ENCODE assay signal across 8 cellular contexts in the genomic region with DNA sequence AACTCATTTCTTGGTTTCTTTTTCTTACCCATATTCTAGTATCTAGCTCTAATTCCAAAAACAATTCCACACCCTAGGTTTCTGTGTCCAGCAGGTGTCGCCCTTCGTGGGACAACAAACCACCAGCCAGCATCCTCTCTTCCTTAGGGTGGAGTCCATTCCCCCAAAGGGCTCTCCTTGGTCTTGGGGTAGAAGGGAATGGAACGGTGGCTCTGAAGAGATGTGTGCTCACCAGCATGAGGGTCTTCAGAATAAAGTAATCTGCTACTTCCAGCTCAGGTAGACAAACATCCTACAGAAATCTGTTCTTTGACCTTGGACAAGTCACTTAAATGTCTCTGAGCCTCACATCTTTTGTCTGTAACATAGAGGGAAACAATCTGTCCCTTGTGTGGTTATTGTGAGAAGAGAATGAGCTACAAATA. TPM values are rescaled to one million over a fixed set of nuclear protein-coding genes. Genes with fewer than 3 reads are reported as not detected.
A peak's percentile ranks its signal among the peaks of the same experiment; 100 is the strongest.
DNase-seq lines count a peak whose midpoint lies in the region; ATAC-seq and TF ChIP-seq lines count a peak whose summit lies in the region.

No MANE protein-coding gene starts in this region.

- H3K27me3 Mint-ChIP-seq in CD8-positive, alpha-beta T cell (ENCODE audit: low read depth), result no peaks in the 10 kb centered on the region
- peaks cover 7% of the 10 kb centered on the region for H3K27me3 Mint-ChIP-seq in neural progenitor cell (ENCODE audit: insufficient read depth, low read depth)

- no peak overlapping the region for H2AFZ ChIP-seq in neural progenitor cell (replicated peaks)

- no peaks in the 10 kb centered on the region for H3K36me3 ChIP-seq in CD8-positive, alpha-beta T cell (ENCODE audit: insufficient read depth, low read length)
- H3K36me3 ChIP-seq in Panc1 (ENCODE audit: control insufficient read depth, insufficient read depth, low read length) (no peaks in the 10 kb centered on the region), neural progenitor cell (no peaks in the 10 kb centered on the region)

- H3K4me2 ChIP-seq in neural progenitor cell, result no peak overlapping the region

- CTCF ChIA-PET in CD8-positive, alpha-beta T cell (lab: Charles Lee), result interaction anchor here (0.7 to 14.5 kb wide), 39 partner anchors 8 to 283 kb away, joined by 3 to 326 read pairs (median 7); a partner anchor contains a TSS
- CTCF ChIA-PET in Panc1 (lab: Charles Lee), result interaction anchor here (0.5 to 1.5 kb wide), 11 partner anchors 10 to 323 kb away, joined by 3 to 20 read pairs (median 3); no protein-coding TSS in a partner anchor

- ATAC-seq in CD8-positive, alpha-beta T cell, result peak; percentile 61
- ATAC-seq in Panc1, result peak; percentile 83
- no peak for ATAC-seq in GM18520 (IDR thresholded peaks at IDR 0.05; ENCODE audit: unreplicated experiment)

- peak; percentile 50 to 87 (median 74) for DNase-seq in CD8-positive, alpha-beta T cell
- DNase-seq in HS-5 (ENCODE audit: low read depth), result peak; percentile 51
- DNase-seq in Panc1 (ENCODE audit: low read depth, low spot score), result peak; percentile 48
- DNase-seq in activated T-cell treated with anti-CD3 and anti-CD28 coated beads, Interleukin-2, amount 50 U/mL, for 48 hours, result peak; percentile 84 to 88
- peak; percentile 85 for DNase-seq in fibroblast of peridontal ligament (ENCODE audit: extremely low read depth)
- peak; percentile 80 for DNase-seq in neural progenitor cell (ENCODE audit: low spot score)
- peak in 37 of 49 donors; percentile 12 to 77 (median 50) for DNase-seq in substantia nigra (lab: John Stamatoyannopoulos, UW)

- POLR2A ChIA-PET in CD8-positive, alpha-beta T cell (lab: Charles Lee), result interaction anchor here (0.7 to 2.8 kb wide), 13 partner anchors 9 to 90 kb away, joined by 3 to 32 read pairs (median 4); a partner anchor contains a TSS
- POLR2A ChIA-PET in Panc1 (lab: Charles Lee), result interaction anchor here (1.7 kb wide), 1 partner anchor 38 kb away, joined by 11 read pairs; no protein-coding TSS in a partner anchor

- no peak overlapping the region for H3K4me3 Mint-ChIP-seq in CD8-positive, alpha-beta T cell
- H3K4me3 Mint-ChIP-seq in neural progenitor cell, result no peak overlapping the region

- no peaks in the 10 kb centered on the region for H3K27me3 ChIP-seq in CD8-positive, alpha-beta T cell (ENCODE audit: insufficient read depth, low read length)
- H3K27me3 ChIP-seq in Panc1 (ENCODE audit: control insufficient read depth, insufficient read depth, low read length) (peaks cover 2% of the 10 kb centered on the region; the same call in 1 of the 2 replicates), neural progenitor cell (peaks cover 26% of the 10 kb centered on the region)

- no peak overlapping the region for H3K4me3 ChIP-seq in CD8-positive, alpha-beta T cell (ENCODE audit: low read depth, low read length)
- H3K4me3 ChIP-seq in Panc1 (ENCODE audit: low read depth in 2 of 2, low read length in 2 of 2), result no peak overlapping the region
- no peak overlapping the region for H3K4me3 ChIP-seq in neural progenitor cell

- H3K9me3 ChIP-seq in CD8-positive, alpha-beta T cell (ENCODE audit: low read length), result no peaks in the 10 kb centered on the region
- no peaks in the 10 kb centered on the region for H3K9me3 ChIP-seq in Panc1 (ENCODE audit: control insufficient read depth, insufficient read depth, low read depth, low read length)
- no peaks in the 10 kb centered on the region for H3K9me3 ChIP-seq in neural progenitor cell (ENCODE audit: low read depth)

- no peaks in the 10 kb centered on the region for H4K20me1 ChIP-seq in neural progenitor cell (ENCODE audit: low read depth)

- no peaks in the 10 kb centered on the region for H3F3A ChIP-seq in neural progenitor cell (ENCODE audit: low read depth)

- H3K4me1 Mint-ChIP-seq in CD8-positive, alpha-beta T cell (ENCODE audit: low read depth), result peaks cover 5% of the 10 kb centered on the region
- H3K4me1 Mint-ChIP-seq in neural progenitor cell, result no peaks in the 10 kb centered on the region

- H3K36me3 Mint-ChIP-seq in CD8-positive, alpha-beta T cell, result peaks cover 33% of the 10 kb centered on the region
- H3K36me3 Mint-ChIP-seq in neural progenitor cell, result no peaks in the 10 kb centered on the region

- no peaks in the 10 kb centered on the region for H3K9me3 Mint-ChIP-seq in CD8-positive, alpha-beta T cell
- no peaks in the 10 kb centered on the region for H3K9me3 Mint-ChIP-seq in neural progenitor cell

- no TSS peak for BruUV-seq in Panc1 (replicated peaks; lab: Mats Ljungman, UMichigan)

- peak; percentile 72 for TF ChIP-seq CTCF in CD8-positive, alpha-beta T cell (IDR thresholded peaks at IDR 0.05)
- peak; percentile 89 for TF ChIP-seq CTCF in Panc1 (IDR thresholded peaks at IDR 0.05)
- TF ChIP-seq CTCF in neural progenitor cell (IDR thresholded peaks at IDR 0.05), result peak; percentile 90

- in situ Hi-C loops in Panc1 (cut with HindIII; ENCODE audit: low pct_unique_long_range_greater_than_20kb, low sequenced_read_pairs), result no loop called here

- intact Hi-C loops in CD8-positive, alpha-beta T cell (cut with DNase I, micrococcal nuclease), result loop anchor here (1.0 kb wide), 7 partner anchors 14 to 51 kb away; a partner anchor contains a TSS
- intact Hi-C loops in Panc1 (cut with micrococcal nuclease; ENCODE audit: unreplicated experiment), result loop anchor here (2.0 kb wide), 1 partner anchor 51 kb away; no protein-coding TSS in a partner anchor

- no peak overlapping the region for H3K9ac ChIP-seq in neural progenitor cell

- no peak overlapping the region for H3K27ac ChIP-seq in CD8-positive, alpha-beta T cell (ENCODE audit: low read depth, low read length)
- no peak overlapping the region for H3K27ac ChIP-seq in Panc1 (ENCODE audit: low read length)
- no peak overlapping the region for H3K27ac ChIP-seq in neural progenitor cell
- H3K27ac ChIP-seq in substantia nigra (ENCODE audit: low read depth, low read length, poor library complexity, severe bottlenecking), result no peak overlapping the region

- no peaks in the 10 kb centered on the region for H3K4me1 ChIP-seq in CD8-positive, alpha-beta T cell (ENCODE audit: insufficient read depth, low read length)
- H3K4me1 ChIP-seq in Panc1 (ENCODE audit: control insufficient read depth, insufficient read depth, low read length) (no peaks in the 10 kb centered on the region), neural progenitor cell (no peaks in the 10 kb centered on the region)

- no peaks in the 10 kb centered on the region for H3K79me2 ChIP-seq in neural progenitor cell (ENCODE audit: low read depth)

- no peak overlapping the region for H3K27ac Mint-ChIP-seq in CD8-positive, alpha-beta T cell
- H3K27ac Mint-ChIP-seq in neural progenitor cell, result no peak overlapping the region

RNA-seq across cellular contexts. Expression of a gene that starts 7.2 kb away (rescaled TPM):
- total RNA-seq in CD8-positive, alpha-beta T cell, result 1 to 10 TPM; 8.9 to 9.9 TPM
- total RNA-seq in Panc1 (2021; ENCODE audit: unreplicated experiment) (0.44 TPM), neural progenitor cell (ENCODE audit: low replicate concordance) (4.3 and 4.5 TPM in 2 replicates)
- not detected for polyA plus RNA-seq in Panc1 (2012; ENCODE audit: insufficient read length)

RNA-seq across cellular contexts. Expression of a gene that starts 19.2 kb away (rescaled TPM):
- total RNA-seq in CD8-positive, alpha-beta T cell, result 10 to 100 TPM; 25.9 to 32.3 TPM
- 2.8 TPM for total RNA-seq in Panc1 (2021; ENCODE audit: unreplicated experiment)
- 1.3 TPM for polyA plus RNA-seq in Panc1 (2012; ENCODE audit: insufficient read length)
- 5.1 and 11.9 TPM in 2 replicates for total RNA-seq in neural progenitor cell (ENCODE audit: low replicate concordance)

RNA-seq across cellular contexts. Expression of a gene that starts 34.7 kb away (rescaled TPM):
- total RNA-seq in CD8-positive, alpha-beta T cell, result 100 to 1,000 TPM; 333 to 340 TPM
- total RNA-seq in Panc1 (2021; ENCODE audit: unreplicated experiment) (209 TPM), neural progenitor cell (ENCODE audit: low replicate concordance) (202 and 211 TPM in 2 replicates)
- 161 TPM for polyA plus RNA-seq in Panc1 (2012; ENCODE audit: insufficient read length)
